ENCODE assay signal across 8 cellular contexts in genomic region chr14:60724080-60724618, GRCh38. TPM values are rescaled to one million over a fixed set of nuclear protein-coding genes. Genes with fewer than 3 reads are reported as not detected.
DNase-seq lines count a peak whose midpoint lies in the region; ATAC-seq lines count a peak whose summit lies in the region.

SIX4 (minus strand) TSS chr14:60724351; CDS start chr14:60724074, 277 bp downstream.

- H3K4me1 Mint-ChIP-seq in T-helper 2 cell treated with Interferon-gamma antibody and Interleukin-4, amounts not matched to agents 5 μg/mL and 100 μg/mL, for 36 hours (ENCODE audit: low read depth) = peaks cover 24% of the 10 kb centered on the region
- H3K4me1 Mint-ChIP-seq in stimulated activated naive B cell treated with anti-CD40 and anti-IgM and Interleukin-4, amounts not matched to agents 10 μg/mL and 1 μg/mL and 100 μg/mL, for 72 hours = peaks cover 16 to 28% of the 10 kb centered on the region in 2 donors

- H3K9me3 Mint-ChIP-seq in T-helper 2 cell treated with Interferon-gamma antibody and Interleukin-4, amounts not matched to agents 5 μg/mL and 100 μg/mL, for 36 hours = no peaks in the 10 kb centered on the region
- H3K9me3 Mint-ChIP-seq in stimulated activated naive B cell treated with anti-CD40 and anti-IgM and Interleukin-4, amounts not matched to agents 10 μg/mL and 1 μg/mL and 100 μg/mL, for 72 hours = peaks cover 0 to 2% of the 10 kb centered on the region in 2 donors

- peaks cover 83% of the 10 kb centered on the region for H3K27me3 Mint-ChIP-seq in T-helper 2 cell treated with Interferon-gamma antibody and Interleukin-4, amounts not matched to agents 5 μg/mL and 100 μg/mL, for 36 hours (ENCODE audit: low read depth)
- H3K27me3 Mint-ChIP-seq in stimulated activated naive B cell treated with anti-CD40 and anti-IgM and Interleukin-4, amounts not matched to agents 10 μg/mL and 1 μg/mL and 100 μg/mL, for 72 hours = peaks cover 62 to 74% of the 10 kb centered on the region in 2 donors

- peak within 1 kb of the TSS; percentile 91 for H3K4me3 Mint-ChIP-seq in T-helper 2 cell treated with Interferon-gamma antibody and Interleukin-4, amounts not matched to agents 5 μg/mL and 100 μg/mL, for 36 hours
- peak within 1 kb of the TSS; percentile 93 to 94 for H3K4me3 Mint-ChIP-seq in stimulated activated naive B cell treated with anti-CD40 and anti-IgM and Interleukin-4, amounts not matched to agents 10 μg/mL and 1 μg/mL and 100 μg/mL, for 72 hours

- DNase-seq in GF-D8 (lab: John Stamatoyannopoulos, UW) (peak; percentile 46), NCI-H1436 (lab: John Stamatoyannopoulos, UW) (peak; percentile 82), dermis blood vessel endothelial cell (peak; percentile 84), left lobe of liver (ENCODE audit: low spot score) (peak; percentile 53), GM19238 (ENCODE audit: insufficient read length, low spot score) (no peak)
- DNase-seq in T-helper 2 cell treated with Interferon-gamma antibody and Interleukin-4, amounts not matched to agents 5 μg/mL and 100 μg/mL, for 36 hours (ENCODE audit: low spot score) = no peak
- DNase-seq in stimulated activated naive B cell treated with anti-CD40 and anti-IgM and Interleukin-4, amounts not matched to agents 10 μg/mL and 1 μg/mL and 100 μg/mL, for 72 hours = no peak

- H3K36me3 Mint-ChIP-seq in T-helper 2 cell treated with Interferon-gamma antibody and Interleukin-4, amounts not matched to agents 5 μg/mL and 100 μg/mL, for 36 hours (ENCODE audit: low read depth) = no peaks in the 10 kb centered on the region
- H3K36me3 Mint-ChIP-seq in stimulated activated naive B cell treated with anti-CD40 and anti-IgM and Interleukin-4, amounts not matched to agents 10 μg/mL and 1 μg/mL and 100 μg/mL, for 72 hours = peaks cover 0 to 2% of the 10 kb centered on the region in 2 donors

- ATAC-seq in HG02588 (IDR thresholded peaks at IDR 0.05; ENCODE audit: unreplicated experiment) = peak; percentile 59
- ATAC-seq in left lobe of liver = peak; percentile 71
- peak; percentile 68 to 73 for ATAC-seq in stimulated activated naive B cell treated with anti-CD40 and anti-IgM and Interleukin-4, amounts not matched to agents 10 μg/mL and 1 μg/mL and 100 μg/mL, for 72 hours (replicated peaks)

- H3K27ac Mint-ChIP-seq in T-helper 2 cell treated with Interferon-gamma antibody and Interleukin-4, amounts not matched to agents 5 μg/mL and 100 μg/mL, for 36 hours = peak within 1 kb of the TSS; percentile 62
- H3K27ac Mint-ChIP-seq in stimulated activated naive B cell treated with anti-CD40 and anti-IgM and Interleukin-4, amounts not matched to agents 10 μg/mL and 1 μg/mL and 100 μg/mL, for 72 hours = peak within 1 kb of the TSS; percentile 86

RNA-seq across cellular contexts. Expression of gene SIX4, which starts in this region (rescaled TPM):
- total RNA-seq in dermis blood vessel endothelial cell (0.51 and 1.0 TPM in 2 replicates), left lobe of liver (0.10 TPM)

Comparison
In these comparisons a context has a peak if more than half of its experiments do, and no peak if none do; other contexts are left out.
1. Peak in DNase-seq and ATAC-seq in left lobe of liver; RNA of the gene not detected or under 1 TPM.
2. DNase-seq: peak in GF-D8 (single experiment), NCI-H1436 (single experiment) and dermis blood vessel endothelial cell (single experiment); none in T-helper 2 cell treated with Interferon-gamma antibody and Interleukin-4, amounts not matched to agents 5 μg/mL and 100 μg/mL, for 36 hours (single experiment), stimulated activated naive B cell treated with anti-CD40 and anti-IgM and Interleukin-4, amounts not matched to agents 10 μg/mL and 1 μg/mL and 100 μg/mL, for 72 hours (single experiment) and GM19238 (single experiment).
3. Peak in every context shown above with its lines, with median percentiles within 50 percentile points of each other: ATAC-seq.